Comparison of ENCODE assay signal across 8 cellular contexts in the genomic region with DNA sequence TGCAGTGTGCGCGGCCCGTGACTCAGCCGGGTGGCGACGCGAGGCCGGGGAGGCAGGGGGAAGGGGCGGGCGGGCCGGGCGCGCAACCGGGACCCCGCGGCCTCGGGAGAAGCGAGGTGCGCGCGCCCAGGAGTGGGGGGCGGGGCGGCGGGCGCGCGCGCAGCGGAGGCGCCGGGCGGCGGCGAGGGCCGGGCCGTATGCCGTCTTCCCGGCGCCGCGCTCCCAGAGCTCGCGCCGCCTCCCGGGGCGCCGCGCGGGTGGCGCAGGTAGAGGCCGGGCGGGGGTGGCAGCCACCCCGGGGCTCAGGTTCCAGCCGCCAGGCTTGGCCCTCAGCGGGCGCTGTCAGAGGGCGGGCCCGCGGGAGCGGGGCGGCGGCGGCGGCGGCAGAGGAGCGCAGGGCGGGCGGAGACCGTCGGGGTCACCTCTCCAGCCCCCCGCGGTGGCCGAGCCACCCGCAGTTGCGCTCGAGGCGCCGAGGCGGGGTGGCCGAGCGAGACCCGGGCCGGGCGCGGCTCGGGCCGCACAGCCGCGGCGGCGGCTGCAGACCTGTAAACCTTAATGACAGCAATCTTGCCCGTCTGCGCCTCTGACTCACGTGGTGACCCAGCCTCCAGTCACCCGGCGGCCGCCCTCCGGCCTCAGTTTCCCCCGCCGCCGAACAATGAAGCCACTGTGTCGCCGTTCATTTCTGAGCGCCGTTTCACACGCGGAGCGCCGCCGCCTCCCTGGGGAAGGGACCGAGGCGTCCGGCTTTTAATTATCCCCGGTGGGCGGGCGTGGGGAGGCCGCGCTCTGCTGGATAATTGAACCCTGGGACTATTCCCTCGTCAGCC.
DNase-seq lines count a peak whose midpoint lies in the region; ATAC-seq and TF ChIP-seq lines count a peak whose summit lies in the region.

No MANE protein-coding gene starts in this region.

- DNase-seq in HK-2 (ENCODE audit: unreplicated experiment) (peak; percentile 55), T follicular helper cell (ENCODE audit: low read depth) (peak; percentile 30), amniotic stem cell (lab: John Stamatoyannopoulos, UW) (peak; percentile 23), HuH-7 (ENCODE audit: low spot score) (no peak)
- DNase-seq in stimulated activated CD4-positive, alpha-beta T cell treated with anti-CD3 and anti-CD28 coated beads, Interleukin-12 subunit alpha, Interleukin-12 subunit beta, amount 100 ng/mL, for 24 hours (ENCODE audit: low read depth in 2 of 2): peak; percentile 31 to 48

- no peaks in the 10 kb centered on the region for H3K9me3 ChIP-seq in iPS-18c (ENCODE audit: control insufficient read depth, insufficient read depth, low read length)

- ATAC-seq in GM19372 (IDR thresholded peaks at IDR 0.05; ENCODE audit: low read depth, unreplicated experiment): peak; percentile 56

- peak overlapping the region; percentile 55 for H3K27ac ChIP-seq in C4-2B

- TF ChIP-seq CTCF in C4-2B (conservative IDR thresholded peaks at IDR 0.05): no peak

- H3K4me3 ChIP-seq in iPS-18c (ENCODE audit: insufficient read depth, low read depth, low read length): peak overlapping the region; percentile 77
